In the genomic region with DNA sequence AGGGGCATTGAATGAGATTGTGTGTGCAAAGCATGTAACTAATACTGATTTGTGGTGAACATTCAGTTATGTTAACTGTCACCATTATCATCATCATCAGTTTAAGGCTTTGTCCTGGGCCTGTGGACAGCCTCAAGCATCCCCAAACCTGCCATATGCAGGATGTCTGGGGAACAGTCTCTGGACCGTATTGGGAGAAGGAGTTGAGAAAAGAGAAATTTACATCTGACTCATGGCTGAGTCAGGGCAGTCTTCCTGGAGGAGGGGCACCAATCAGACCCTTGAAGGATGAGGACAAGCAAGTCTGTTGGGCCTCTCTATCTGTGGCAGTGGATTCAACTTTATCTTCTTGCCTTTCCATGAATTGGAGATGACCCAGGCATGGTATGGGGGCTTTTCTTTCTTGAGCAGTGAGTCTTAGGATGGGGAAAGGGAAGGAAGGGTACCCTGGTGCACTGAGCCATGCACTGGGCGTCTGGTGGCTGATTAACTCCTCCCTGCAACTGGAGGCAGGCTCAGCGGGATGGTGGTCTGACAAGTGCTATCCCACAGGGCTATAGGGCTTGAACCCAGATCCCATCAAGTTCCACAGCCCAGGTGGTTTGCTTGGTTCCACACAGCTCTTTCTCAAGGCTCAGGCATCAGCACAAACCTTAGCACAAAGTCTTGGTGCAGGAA, we compare ENCODE assay signal across 18 cellular contexts. TPM values are rescaled to one million over a fixed set of nuclear protein-coding genes. Genes with fewer than 3 reads are reported as not detected.
DNase-seq lines count a peak whose midpoint lies in the region; ATAC-seq and TF ChIP-seq lines count a peak whose summit lies in the region.
"Had no signal": no experiment of that assay in that cellular context is flagged by ENCODE, and none has a peak within 500 bp of the region (broad histone marks: within the 10 kb centered on the region; RNA-seq: fewer than 3 reads in every experiment).

No MANE protein-coding gene starts in this region.

- H3K4me3 Mint-ChIP-seq in activated T-cell treated with anti-CD3 and anti-CD28 coated beads, Interleukin-2, amount 50 U/mL, for 4 hours = no peak overlapping the region
- H3K4me3 Mint-ChIP-seq: activated CD4-positive, alpha-beta memory T cell treated with anti-CD3 and anti-CD28 coated beads for 36 hours; activated T-helper 17 cell treated with anti-CD3 and anti-CD28 coated beads, Interleukin-2, amount 50 U/mL, for 72 hours; GM23338; naive thymus-derived CD8-positive, alpha-beta T cell; stimulated activated effector memory CD8-positive, alpha-beta T cell treated with anti-CD3 and anti-CD28 coated beads, Interleukin-12 subunit alpha, Interleukin-12 subunit beta, amount 100 ng/mL, for 72 hours had no signal

- H3K4me3 ChIP-seq in Panc1 (ENCODE audit: low read depth in 2 of 2, low read length in 2 of 2) (no peak overlapping the region), mucosa of descending colon (no peak overlapping the region)
- H3K4me3 ChIP-seq: GM23338 had no signal

- peak; percentile 49 for ATAC-seq in Panc1
- ATAC-seq in mucosa of descending colon = peak; percentile 5
- no peak for ATAC-seq in HG03280 (IDR thresholded peaks at IDR 0.05; ENCODE audit: unreplicated experiment)
- ATAC-seq in activated T-cell treated with anti-CD3 and anti-CD28 coated beads, Interleukin-2, amount 50 U/mL, for 4 hours = no peak
- ATAC-seq: activated T-helper 17 cell treated with anti-CD3 and anti-CD28 coated beads, Interleukin-2, amount 50 U/mL, for 72 hours; GM23338; naive thymus-derived CD8-positive, alpha-beta T cell; stimulated activated effector memory CD8-positive, alpha-beta T cell treated with anti-CD3 and anti-CD28 coated beads, Interleukin-12 subunit alpha, Interleukin-12 subunit beta, amount 100 ng/mL, for 72 hours had no signal

- H3K9me3 Mint-ChIP-seq in activated T-cell treated with anti-CD3 and anti-CD28 coated beads, Interleukin-2, amount 50 U/mL, for 4 hours = no peaks in the 10 kb centered on the region
- H3K9me3 Mint-ChIP-seq: activated CD4-positive, alpha-beta memory T cell treated with anti-CD3 and anti-CD28 coated beads for 36 hours; activated T-helper 17 cell treated with anti-CD3 and anti-CD28 coated beads, Interleukin-2, amount 50 U/mL, for 72 hours; GM23338; naive thymus-derived CD8-positive, alpha-beta T cell; stimulated activated effector memory CD8-positive, alpha-beta T cell treated with anti-CD3 and anti-CD28 coated beads, Interleukin-12 subunit alpha, Interleukin-12 subunit beta, amount 100 ng/mL, for 72 hours had no signal

- no peaks in the 10 kb centered on the region for H3K9me3 ChIP-seq in Panc1 (ENCODE audit: control insufficient read depth, insufficient read depth, low read depth, low read length)
- no peaks in the 10 kb centered on the region for H3K9me3 ChIP-seq in mucosa of descending colon

- no peaks in the 10 kb centered on the region for H3K4me1 Mint-ChIP-seq in activated T-cell treated with anti-CD3 and anti-CD28 coated beads, Interleukin-2, amount 50 U/mL, for 4 hours (ENCODE audit: low read depth)
- H3K4me1 Mint-ChIP-seq: activated T-helper 17 cell treated with anti-CD3 and anti-CD28 coated beads, Interleukin-2, amount 50 U/mL, for 72 hours; GM23338; naive thymus-derived CD8-positive, alpha-beta T cell; stimulated activated effector memory CD8-positive, alpha-beta T cell treated with anti-CD3 and anti-CD28 coated beads, Interleukin-12 subunit alpha, Interleukin-12 subunit beta, amount 100 ng/mL, for 72 hours had no signal

- H3K27me3 Mint-ChIP-seq in activated T-cell treated with anti-CD3 and anti-CD28 coated beads, Interleukin-2, amount 50 U/mL, for 4 hours (ENCODE audit: low read depth) = peaks cover 3% of the 10 kb centered on the region

- DNase-seq in GM03348 (ENCODE audit: low spot score) = peak; percentile 41
- DNase-seq in Panc1 (ENCODE audit: low read depth, low spot score) = no peak
- DNase-seq in dermis blood vessel endothelial cell = peak; percentile 41
- peak in 2 of 3 donors; percentile 19 to 29 for DNase-seq in mucosa of descending colon
- DNase-seq in NCI-H446 treated with DMSO at 0.1 percent for 48 hours (lab: John Stamatoyannopoulos, UW) = no peak
- no peak for DNase-seq in central memory CD4-positive, alpha-beta T cell
- no peak for DNase-seq in activated T-cell treated with anti-CD3 and anti-CD28 coated beads, Interleukin-2, amount 50 U/mL, for 4 hours
- DNase-seq: activated CD4-positive, alpha-beta memory T cell treated with anti-CD3 and anti-CD28 coated beads for 36 hours; effector CD8-positive, alpha-beta T cell; left colon; naive thymus-derived CD8-positive, alpha-beta T cell; stimulated activated CD4-positive, alpha-beta T cell treated with anti-CD3 and anti-CD28 coated beads, Interleukin-4, amount 100 ng/mL, for 24 hours had no signal

- TF ChIP-seq CTCF in Panc1 (IDR thresholded peaks at IDR 0.05) (no peak), mucosa of descending colon (IDR thresholded peaks at IDR 0.05) (no peak)

- no peaks in the 10 kb centered on the region for H3K27me3 ChIP-seq in Panc1 (ENCODE audit: control insufficient read depth, insufficient read depth, low read length)

- H3K4me1 ChIP-seq in Panc1 (ENCODE audit: control insufficient read depth, insufficient read depth, low read length) = peaks cover 18% of the 10 kb centered on the region
- peaks cover 11% of the 10 kb centered on the region for H3K4me1 ChIP-seq in mucosa of descending colon (ENCODE audit: low read depth)

- CTCF ChIA-PET in Panc1 (lab: Charles Lee) = interaction anchor here (0.6 kb wide), 1 partner anchor 151 kb away, joined by 3 read pairs; no protein-coding TSS in a partner anchor

- POLR2A ChIA-PET in Panc1 (lab: Charles Lee) = no interaction called here

- no peaks in the 10 kb centered on the region for H3K36me3 Mint-ChIP-seq in activated T-cell treated with anti-CD3 and anti-CD28 coated beads, Interleukin-2, amount 50 U/mL, for 4 hours (ENCODE audit: insufficient read depth)
- H3K36me3 Mint-ChIP-seq: activated CD4-positive, alpha-beta memory T cell treated with anti-CD3 and anti-CD28 coated beads for 36 hours; naive thymus-derived CD8-positive, alpha-beta T cell; stimulated activated effector memory CD8-positive, alpha-beta T cell treated with anti-CD3 and anti-CD28 coated beads, Interleukin-12 subunit alpha, Interleukin-12 subunit beta, amount 100 ng/mL, for 72 hours had no signal

- intact Hi-C loops in Panc1 (cut with micrococcal nuclease; ENCODE audit: unreplicated experiment) = no loop called here
- intact Hi-C loops in mucosa of descending colon (cut with DNase I, micrococcal nuclease) = no loop called here

- in situ Hi-C loops in Panc1 (cut with HindIII; ENCODE audit: low pct_unique_long_range_greater_than_20kb, low sequenced_read_pairs) = no loop called here

- BruUV-seq in Panc1 (replicated peaks; lab: Mats Ljungman, UMichigan) = no TSS peak

- no peaks in the 10 kb centered on the region for H3K36me3 ChIP-seq in Panc1 (ENCODE audit: control insufficient read depth, insufficient read depth, low read length)
- no peaks in the 10 kb centered on the region for H3K36me3 ChIP-seq in mucosa of descending colon (ENCODE audit: low read depth)

- H3K27ac ChIP-seq in Panc1 (ENCODE audit: low read length) = peak overlapping the region; percentile 18

RNA-seq across cellular contexts. Expression of gene PADI3, which starts 2.9 kb away (rescaled TPM):
- total RNA-seq in Panc1 (2021; ENCODE audit: unreplicated experiment) (3.4 TPM), dermis blood vessel endothelial cell (not detected in 2 replicates), mucosa of descending colon (under 1 TPM in 2 of 3 donors, not detected in 1; 0.09 to 0.17 TPM)
- 4.4 TPM for polyA plus RNA-seq in Panc1 (2012; ENCODE audit: insufficient read length)
- not detected for total RNA-seq in activated T-cell treated with anti-CD3 and anti-CD28 coated beads, Interleukin-2, amount 50 U/mL, for 4 hours
- total RNA-seq: activated CD4-positive, alpha-beta memory T cell treated with anti-CD3 and anti-CD28 coated beads for 36 hours; activated T-helper 17 cell treated with anti-CD3 and anti-CD28 coated beads, Interleukin-2, amount 50 U/mL, for 72 hours; glomerular endothelial cell; left colon; naive thymus-derived CD8-positive, alpha-beta T cell had no signal
- polyA plus RNA-seq: naive thymus-derived CD8-positive, alpha-beta T cell had no signal

RNA-seq across cellular contexts. Expression of gene PADI1, which starts 46.9 kb away (rescaled TPM):
- total RNA-seq in Panc1 (2021; ENCODE audit: unreplicated experiment) = 2.3 TPM
- 2.6 TPM for polyA plus RNA-seq in Panc1 (2012; ENCODE audit: insufficient read length)
- 0.05 and 0.85 TPM in 2 replicates for total RNA-seq in dermis blood vessel endothelial cell
- under 1 TPM; 0.25 to 0.65 (median 0.38) TPM for total RNA-seq in mucosa of descending colon
- total RNA-seq in activated T-cell treated with anti-CD3 and anti-CD28 coated beads, Interleukin-2, amount 50 U/mL, for 4 hours = not detected
- total RNA-seq: activated CD4-positive, alpha-beta memory T cell treated with anti-CD3 and anti-CD28 coated beads for 36 hours; activated T-helper 17 cell treated with anti-CD3 and anti-CD28 coated beads, Interleukin-2, amount 50 U/mL, for 72 hours; naive thymus-derived CD8-positive, alpha-beta T cell had no signal
- polyA plus RNA-seq: naive thymus-derived CD8-positive, alpha-beta T cell had no signal

RNA-seq across cellular contexts. Expression of gene PADI4, which starts 56.2 kb away (rescaled TPM):
- total RNA-seq in Panc1 (2021; ENCODE audit: unreplicated experiment) = not detected
- polyA plus RNA-seq in Panc1 (2012; ENCODE audit: insufficient read length) = 0.36 TPM
- not detected in 2 replicates for total RNA-seq in dermis blood vessel endothelial cell
- total RNA-seq in mucosa of descending colon = under 1 TPM in 1 of 3 donors, not detected in 2; 0.22 TPM
- under 1 TPM; 0.08 to 0.71 (median 0.66) TPM for total RNA-seq in activated T-cell treated with anti-CD3 and anti-CD28 coated beads, Interleukin-2, amount 50 U/mL, for 4 hours
- total RNA-seq: glomerular endothelial cell, left colon, urinary bladder had no signal

Comparison
In these comparisons a context has a peak if more than half of its experiments do, and no peak if none do; other contexts are left out.
1. DNase-seq: peak in GM03348 (single experiment), dermis blood vessel endothelial cell (single experiment) and mucosa of descending colon (2 of 3); none in Panc1 (single experiment), NCI-H446 treated with DMSO at 0.1 percent for 48 hours (single experiment), central memory CD4-positive, alpha-beta T cell (single experiment) and activated T-cell treated with anti-CD3 and anti-CD28 coated beads, Interleukin-2, amount 50 U/mL, for 4 hours (single experiment).
2. ATAC-seq: peak in Panc1 (single experiment) and mucosa of descending colon (single experiment); none in HG03280 (single experiment) and activated T-cell treated with anti-CD3 and anti-CD28 coated beads, Interleukin-2, amount 50 U/mL, for 4 hours (0 of 2).